ENCODE assay signal across 22 cellular contexts in genomic region chr6:87979737-87980136, GRCh38.
"Had no signal": no experiment of that assay in that cellular context is flagged by ENCODE, and none has a peak within 500 bp of the region (broad histone marks: within the 10 kb centered on the region; RNA-seq: fewer than 3 reads in every experiment).

No MANE protein-coding gene starts in this region.

- H3K27ac ChIP-seq: gastrocnemius medialis, lower lobe of right lung, ovary, psoas muscle, sigmoid colon, testis, tibial artery, upper lobe of left lung had no signal

- H3K4me1 ChIP-seq: gastrocnemius medialis, lower lobe of right lung, psoas muscle, sigmoid colon, testis, tibial artery, upper lobe of left lung had no signal

- H3K27me3 ChIP-seq: gastrocnemius medialis, ovary, sigmoid colon, testis, tibial artery, upper lobe of left lung had no signal

- DNase-seq: cortex of kidney; effector memory CD8-positive, alpha-beta T cell; gastrocnemius medialis; head of caudate nucleus; left ventricle myocardium superior; lower lobe of right lung; naive thymus-derived CD8-positive, alpha-beta T cell; nephron progenitor cell; nucleus accumbens; ovary; posterior cingulate gyrus; psoas muscle; right cardiac atrium; sigmoid colon; stimulated activated CD4-positive, alpha-beta T cell treated with anti-CD3 and anti-CD28 coated beads, Interleukin-2, amount 100 ng/mL, for 24 hours; stimulated activated CD4-positive, alpha-beta T cell treated with anti-CD3 and anti-CD28 coated beads, Interleukin-4, amount 100 ng/mL, for 24 hours; stimulated activated naive CD8-positive, alpha-beta T cell treated with anti-CD3 and anti-CD28 coated beads, Interleukin-15, Interleukin-2, amounts not matched to agents 100 U/mL and 50 U/mL, for 24 hours; substantia nigra; testis; tibial artery; upper lobe of left lung had no signal

- H3K36me3 ChIP-seq: gastrocnemius medialis, lower lobe of right lung, ovary, sigmoid colon, tibial artery, upper lobe of left lung had no signal

- H3K9me3 ChIP-seq: gastrocnemius medialis, lower lobe of right lung, ovary, psoas muscle, sigmoid colon, testis, tibial artery, upper lobe of left lung had no signal

- H3K4me3 ChIP-seq: gastrocnemius medialis, lower lobe of right lung, ovary, psoas muscle, sigmoid colon, testis, tibial artery, upper lobe of left lung had no signal

- ATAC-seq: effector memory CD8-positive, alpha-beta T cell; gastrocnemius medialis; left ventricle myocardium superior; lower lobe of right lung; naive thymus-derived CD8-positive, alpha-beta T cell; psoas muscle; right cardiac atrium; stimulated activated effector memory CD8-positive, alpha-beta T cell treated with anti-CD3 and anti-CD28 coated beads, Interleukin-12 subunit alpha, Interleukin-12 subunit beta, amount 100 ng/mL, for 72 hours; stimulated activated naive CD8-positive, alpha-beta T cell treated with anti-CD3 and anti-CD28 coated beads, Interleukin-15, Interleukin-2, amounts not matched to agents 100 U/mL and 50 U/mL, for 24 hours had no signal
